In the genomic region with DNA sequence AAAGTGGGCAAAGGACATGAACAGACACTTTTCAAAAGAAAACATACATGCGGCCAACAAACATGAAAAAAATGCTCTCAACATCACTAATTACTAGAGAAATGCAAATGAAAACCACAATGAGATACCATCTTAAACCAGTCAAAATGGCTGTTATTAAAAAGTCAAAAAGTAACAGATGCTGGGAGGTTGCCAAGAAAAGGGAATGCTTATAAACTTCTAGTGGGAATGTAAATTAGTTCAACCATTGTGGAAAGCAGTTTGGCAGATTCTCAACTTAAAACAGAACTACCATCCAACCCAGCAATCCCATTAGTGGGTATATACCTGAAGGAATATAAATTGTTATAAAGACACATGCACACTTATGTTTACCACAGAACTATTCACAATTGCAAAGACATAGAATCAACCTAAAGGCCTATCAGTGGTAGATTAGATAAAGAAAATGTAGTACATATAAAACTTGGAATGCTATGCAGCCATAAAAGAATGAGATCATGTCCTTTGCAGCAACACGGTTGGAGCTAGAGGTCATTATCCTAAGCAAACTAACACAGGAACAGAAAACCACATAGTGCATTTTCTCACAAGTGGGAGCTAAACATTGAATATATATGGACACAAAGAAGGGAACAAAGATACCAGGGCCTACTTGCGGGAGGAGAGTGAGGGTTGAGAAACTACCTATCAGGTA, we compare ENCODE assay signal across 19 cellular contexts. TPM values are rescaled to one million over a fixed set of nuclear protein-coding genes. Genes with fewer than 3 reads are reported as not detected.
DNase-seq lines count a peak whose midpoint lies in the region; ATAC-seq and TF ChIP-seq lines count a peak whose summit lies in the region.
"Had no signal": no experiment of that assay in that cellular context is flagged by ENCODE, and none has a peak within 500 bp of the region (broad histone marks: within the 10 kb centered on the region; RNA-seq: fewer than 3 reads in every experiment).

No MANE protein-coding gene starts in this region.

- H3K36me3 Mint-ChIP-seq in immature natural killer cell = peaks cover 11 to 30% (median 26%) of the 10 kb centered on the region in 3 donors

- TF ChIP-seq POLR2A in heart left ventricle (IDR thresholded peaks at IDR 0.05) = no peak

- H3K9me3 ChIP-seq in heart left ventricle = no peaks in the 10 kb centered on the region
- H3K9me3 ChIP-seq: A549 had no signal

- DNase-seq in H4 (ENCODE audit: low spot score) (peak; percentile 55), amniotic epithelial cell (ENCODE audit: low read depth) (peak; percentile 25), fibroblast of villous mesenchyme (ENCODE audit: low read depth) (peak; percentile 84), renal cortical epithelial cell (ENCODE audit: low read depth) (peak; percentile 58), DMS53 (lab: John Stamatoyannopoulos, UW) (no peak), heart left ventricle (no peak), immature natural killer cell (no peak)
- DNase-seq: DMS153, KBM-7, MV-4-11, NCI-H1694 treated with DMSO at 0.1 percent for 48 hours, NCI-H510A treated with DMSO at 0.1 percent for 48 hours, NCI-H774, OCI-M1, Right ventricle myocardium superior had no signal

- no peaks in the 10 kb centered on the region for H3K4me1 ChIP-seq in heart left ventricle
- H3K4me1 ChIP-seq: A549; BLaER1 treated with 17β-estradiol and CSF1 and Interleukin-3, amounts not matched to agents 10 nM and 100 nM had no signal

- H3K36me3 ChIP-seq in heart left ventricle = peaks cover 0 to 10% (median 3%) of the 10 kb centered on the region in 9 donors

- no peak overlapping the region for H3K4me3 ChIP-seq in fibroblast of villous mesenchyme (ENCODE audit: low read depth, low read length)
- no peak overlapping the region for H3K4me3 ChIP-seq in heart left ventricle
- H3K4me3 ChIP-seq: A549; BLaER1 treated with 17β-estradiol and CSF1 and Interleukin-3, amounts not matched to agents 10 nM and 100 nM; GM23338 had no signal

- no peaks in the 10 kb centered on the region for H3K27me3 ChIP-seq in heart left ventricle
- H3K27me3 ChIP-seq: BLaER1 treated with 17β-estradiol and CSF1 and Interleukin-3, amounts not matched to agents 10 nM and 100 nM had no signal

- H3K27ac Mint-ChIP-seq in immature natural killer cell = no peak overlapping the region
- H3K27ac Mint-ChIP-seq: GM23338 had no signal

- H3K4me3 Mint-ChIP-seq in immature natural killer cell = no peak overlapping the region
- H3K4me3 Mint-ChIP-seq: GM23338 had no signal

- no peak for ATAC-seq in heart left ventricle
- ATAC-seq: A549, GM23338, HCT116 had no signal

- no peak overlapping the region for H3K27ac ChIP-seq in heart left ventricle
- H3K27ac ChIP-seq: A549; BLaER1 treated with 17β-estradiol and CSF1 and Interleukin-3, amounts not matched to agents 10 nM and 100 nM had no signal

- WGBS in heart left ventricle, 4 donors = 76 to 81% (median 79%) methylated on average over 3 of the region's 3 CpGs

- intact Hi-C loops in heart left ventricle (cut with DNase I) = no loop called here

- TF ChIP-seq CTCF in fibroblast of villous mesenchyme (IDR thresholded peaks at IDR 0.05; ENCODE audit: insufficient read depth, low read depth, low read length) (no peak), heart left ventricle (IDR thresholded peaks at IDR 0.05) (no peak)

- H3K27me3 Mint-ChIP-seq in immature natural killer cell (ENCODE audit: low read depth in 3 of 3) = peaks cover 0 to 1% (median 0%) of the 10 kb centered on the region in 3 donors

- H3K4me1 Mint-ChIP-seq in immature natural killer cell = no peaks in the 10 kb centered on the region
- H3K4me1 Mint-ChIP-seq: GM23338 had no signal

- H3K9me3 Mint-ChIP-seq in immature natural killer cell = no peaks in the 10 kb centered on the region

RNA-seq across cellular contexts. Expression of a gene that starts 16.3 kb away (rescaled TPM):
- 16.1 and 22.8 TPM in 2 replicates for total RNA-seq in H4 (2014; rRNA removed; shearing (Covaris generic))
- total RNA-seq in fibroblast of villous mesenchyme (4.5 and 7.8 TPM in 2 replicates), renal cortical epithelial cell (5.0 and 10.4 TPM in 2 replicates), heart left ventricle (1 to 10 TPM; 3.0 to 7.4 (median 4.9) TPM)
- polyA plus RNA-seq in heart left ventricle (10 to 100 TPM in 1 of 2 donors, 1 to 10 TPM in 1; 4.2 to 10.1 TPM), immature natural killer cell (1 to 10 TPM; 2.3 to 5.2 (median 2.3) TPM)

RNA-seq across cellular contexts. Expression of a gene that starts 16.4 kb away (rescaled TPM):
- 9.9 and 11.1 TPM in 2 replicates for total RNA-seq in H4 (2014; rRNA removed; shearing (Covaris generic))
- total RNA-seq in fibroblast of villous mesenchyme = 12.9 and 16.0 TPM in 2 replicates
- 15.6 and 24.8 TPM in 2 replicates for total RNA-seq in renal cortical epithelial cell
- 10 to 100 TPM; 16.3 to 43.6 (median 32.4) TPM for total RNA-seq in heart left ventricle
- polyA plus RNA-seq in heart left ventricle = 10 to 100 TPM; 13.7 to 33.1 TPM
- 1 to 10 TPM; 5.6 to 8.5 (median 8.2) TPM for polyA plus RNA-seq in immature natural killer cell

RNA-seq across cellular contexts. Expression of a gene that starts 20.3 kb away (rescaled TPM):
- not detected in 2 replicates for total RNA-seq in H4 (2014; rRNA removed; shearing (Covaris generic))
- total RNA-seq in fibroblast of villous mesenchyme (not detected in 2 replicates), renal cortical epithelial cell (not detected in 2 replicates), heart left ventricle (not detected)
- polyA plus RNA-seq in heart left ventricle (not detected), immature natural killer cell (not detected)
- total RNA-seq: GM23338, Right ventricle myocardium superior had no signal
- polyA plus RNA-seq: A549, GM23338 had no signal

Comparison
In these comparisons a context has a peak if more than half of its experiments do, and no peak if none do; other contexts are left out.
1. DNase-seq: peak in H4 (single experiment), amniotic epithelial cell (single experiment), fibroblast of villous mesenchyme (single experiment) and renal cortical epithelial cell (single experiment); none in DMS53 (single experiment), heart left ventricle (0 of 5) and immature natural killer cell (0 of 3).